ENCODE assay signal across 1 cellular context in the genomic region with DNA sequence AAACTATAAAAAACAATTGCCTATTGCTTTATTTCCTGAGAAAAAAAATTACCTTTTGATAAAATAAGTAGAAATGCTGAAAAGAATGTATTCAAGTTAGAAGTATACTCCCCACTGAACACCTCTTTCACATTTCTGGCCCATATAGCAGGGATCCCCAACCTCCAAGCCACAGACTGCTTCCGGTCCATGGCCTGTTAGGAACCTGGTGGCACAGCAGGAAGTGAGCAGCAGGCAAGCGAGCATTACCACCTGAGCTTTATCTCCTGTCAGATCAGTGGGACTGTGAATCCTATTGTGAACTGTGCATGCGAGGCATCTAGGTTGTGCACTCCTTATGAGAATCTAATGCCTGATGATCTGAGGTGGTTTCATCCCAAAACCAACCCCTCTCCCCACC.
TF ChIP-seq lines count a peak whose summit lies in the region.

No MANE protein-coding gene starts in this region.

TF ChIP-seq in A549, 52 proteins besides CTCF, POLR2A, EP300 and RAD21 (continued from another document):
- TF ChIP-seq, protein P1, sequence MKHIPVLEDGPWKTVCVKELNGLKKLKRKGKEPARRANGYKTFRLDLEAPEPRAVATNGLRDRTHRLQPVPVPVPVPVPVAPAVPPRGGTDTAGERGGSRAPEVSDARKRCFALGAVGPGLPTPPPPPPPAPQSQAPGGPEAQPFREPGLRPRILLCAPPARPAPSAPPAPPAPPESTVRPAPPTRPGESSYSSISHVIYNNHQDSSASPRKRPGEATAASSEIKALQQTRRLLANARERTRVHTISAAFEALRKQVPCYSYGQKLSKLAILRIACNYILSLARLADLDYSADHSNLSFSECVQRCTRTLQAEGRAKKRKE (CRISPR knock-in tag; IDR thresholded peaks at IDR 0.05; ENCODE audit: low read depth), result no peak
- TF ChIP-seq HOXB5 (CRISPR knock-in tag; IDR thresholded peaks at IDR 0.05) (no peak), HEYL (CRISPR knock-in tag; IDR thresholded peaks at IDR 0.05) (no peak), MYC (IDR thresholded peaks at IDR 0.05; ENCODE audit: borderline replicate concordance, low read length) (no peak), MAZ (IDR thresholded peaks at IDR 0.05; ENCODE audit: borderline replicate concordance, low read depth, low read length) (no peak), NFE2L2 (conservative IDR thresholded peaks at IDR 0.05; ENCODE audit: low read length) (no peak), EHMT2 (IDR thresholded peaks at IDR 0.05; ENCODE audit: low read depth) (no peak), JUN (IDR thresholded peaks at IDR 0.05) (no peak)
- TF ChIP-seq, protein P2, sequence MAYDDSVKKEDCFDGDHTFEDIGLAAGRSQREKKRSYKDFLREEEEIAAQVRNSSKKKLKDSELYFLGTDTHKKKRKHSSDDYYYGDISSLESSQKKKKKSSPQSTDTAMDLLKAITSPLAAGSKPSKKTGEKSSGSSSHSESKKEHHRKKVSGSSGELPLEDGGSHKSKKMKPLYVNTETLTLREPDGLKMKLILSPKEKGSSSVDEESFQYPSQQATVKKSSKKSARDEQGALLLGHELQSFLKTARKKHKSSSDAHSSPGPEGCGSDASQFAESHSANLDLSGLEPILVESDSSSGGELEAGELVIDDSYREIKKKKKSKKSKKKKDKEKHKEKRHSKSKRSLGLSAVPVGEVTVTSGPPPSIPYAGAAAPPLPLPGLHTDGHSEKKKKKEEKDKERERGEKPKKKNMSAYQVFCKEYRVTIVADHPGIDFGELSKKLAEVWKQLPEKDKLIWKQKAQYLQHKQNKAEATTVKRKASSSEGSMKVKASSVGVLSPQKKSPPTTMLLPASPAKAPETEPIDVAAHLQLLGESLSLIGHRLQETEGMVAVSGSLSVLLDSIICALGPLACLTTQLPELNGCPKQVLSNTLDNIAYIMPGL (CRISPR knock-in tag; IDR thresholded peaks at IDR 0.05; ENCODE audit: borderline replicate concordance), result no peak
- TF ChIP-seq, protein P3, sequence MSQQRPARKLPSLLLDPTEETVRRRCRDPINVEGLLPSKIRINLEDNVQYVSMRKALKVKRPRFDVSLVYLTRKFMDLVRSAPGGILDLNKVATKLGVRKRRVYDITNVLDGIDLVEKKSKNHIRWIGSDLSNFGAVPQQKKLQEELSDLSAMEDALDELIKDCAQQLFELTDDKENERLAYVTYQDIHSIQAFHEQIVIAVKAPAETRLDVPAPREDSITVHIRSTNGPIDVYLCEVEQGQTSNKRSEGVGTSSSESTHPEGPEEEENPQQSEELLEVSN (IDR thresholded peaks at IDR 0.05; ENCODE audit: borderline replicate concordance, low read depth), result no peak
